In genomic region chr16:68083861-68084503, GRCh38 we compare ENCODE assay signal across 8 cellular contexts.
A peak's percentile ranks its signal among the peaks of the same experiment; 100 is the strongest.
DNase-seq lines count a peak whose midpoint lies in the region; ATAC-seq and TF ChIP-seq lines count a peak whose summit lies in the region.

No MANE protein-coding gene starts in this region.

- intact Hi-C loops in tibial artery (cut with DNase I; ENCODE audit: low total_unique reads) = loop anchor here (2.0 to 10.0 kb wide), 2 partner anchors 59 to 151 kb away; partner anchors contain the start of gene ESRP2

- H3K27ac ChIP-seq in tibial artery = peak overlapping the region; percentile 93 to 99

- DNase-seq in AG09309 (ENCODE audit: low read depth) (no peak), astrocyte of the hippocampus (ENCODE audit: low read depth, low spot score) (peak; percentile 46), left kidney (ENCODE audit: low read depth, low spot score) (peak; percentile 88), tibial artery (no peak), GM20000 (ENCODE audit: low spot score) (no peak), GM13977 (ENCODE audit: low spot score) (no peak)

- H3K4me1 ChIP-seq in tibial artery = peaks cover 0 to 34% (median 22%) of the 10 kb centered on the region in 4 donors

- TF ChIP-seq CTCF in AG09309 (IDR thresholded peaks at IDR 0.05; ENCODE audit: control insufficient read depth, insufficient read depth, low read depth, low read length, missing control alignments) (no peak), tibial artery (IDR thresholded peaks at IDR 0.05) (no peak), GM20000 (IDR thresholded peaks at IDR 0.05; ENCODE audit: extremely low read depth, missing control alignments) (no peak), GM13977 (IDR thresholded peaks at IDR 0.05; ENCODE audit: extremely low read depth, insufficient read depth, missing control alignments) (no peak)

- peaks cover 0 to 7% (median 0%) of the 10 kb centered on the region in 3 donors for H3K36me3 ChIP-seq in tibial artery

- H3K9me3 ChIP-seq in tibial artery = no peaks in the 10 kb centered on the region

- in situ Hi-C loops in GM13977 (cut with MboI; ENCODE audit: low pct_unique_long_range_greater_than_20kb, low sequenced_read_pairs, unreplicated experiment) = no loop called here

- no peaks in the 10 kb centered on the region for H3K27me3 ChIP-seq in tibial artery

- ATAC-seq in HG02970 (IDR thresholded peaks at IDR 0.05; ENCODE audit: low FRiP score, unreplicated experiment) (peak; percentile 1), GM18502 (IDR thresholded peaks at IDR 0.05; ENCODE audit: poor library complexity, unreplicated experiment) (no peak)

- H3K4me3 ChIP-seq in AG09309 (ENCODE audit: control insufficient read depth, low read depth, low read length) (peak overlapping the region; percentile 53), tibial artery (peak overlapping the region; percentile 70 to 77)

Comparison
In these comparisons a context has a peak if more than half of its experiments do, and no peak if none do; other contexts are left out.
1. DNase-seq: peak in astrocyte of the hippocampus (single experiment) and left kidney (single experiment); none in AG09309 (single experiment), tibial artery (0 of 2), GM20000 (single experiment) and GM13977 (single experiment).